18 cellular contexts compared by ENCODE assay signal in genomic region chr1:161973924-161974845, GRCh38. TPM values are rescaled to one million over a fixed set of nuclear protein-coding genes. Genes with fewer than 3 reads are reported as not detected.
DNase-seq lines count a peak whose midpoint lies in the region; ATAC-seq and TF ChIP-seq lines count a peak whose summit lies in the region.
"Had no signal": no experiment of that assay in that cellular context is flagged by ENCODE, and none has a peak within 500 bp of the region (broad histone marks: within the 10 kb centered on the region; RNA-seq: fewer than 3 reads in every experiment).

No MANE protein-coding gene starts in this region.

- H3K27ac ChIP-seq in breast epithelium (peak overlapping the region; percentile 3 to 61), mammary epithelial cell (ENCODE audit: insufficient read depth, low read depth, low read length) (no peak overlapping the region), gastroesophageal sphincter (peak overlapping the region in 2 of 4 donors; percentile 49 to 60), osteoblast (ENCODE audit: low read depth, low read length) (no peak overlapping the region)
- H3K27ac ChIP-seq: Peyer's patch, thyroid gland had no signal

- DNase-seq in breast epithelium (ENCODE audit: low spot score in 2 of 2) (no peak), mammary epithelial cell (no peak), osteoblast (ENCODE audit: insufficient read length, low spot score, missing footprints) (peak; percentile 57), HEK293T (ENCODE audit: extremely low spot score) (no peak), mucosa of gallbladder (ENCODE audit: low spot score) (no peak), SHP77 treated with DMSO at 0.1 percent for 48 hours (lab: John Stamatoyannopoulos, UW) (no peak)
- DNase-seq: activated CD4-positive, alpha-beta T cell treated with anti-CD3 and anti-CD28 coated beads, Interleukin-2, amount 50 U/mL, for 4 hours; activated naive CD8-positive, alpha-beta T cell treated with anti-CD3 and anti-CD28 coated beads for 36 hours; activated T-cell treated with anti-CD3 and anti-CD28 coated beads, Interleukin-2, amount 50 U/mL, for 24 hours; HCEC 1CT; hippocampal formation; kidney glomerular epithelial cell; NCI-H1105 treated with DMSO at 0.1 percent for 48 hours; Peyer's patch; SW 1271 had no signal

- TF ChIP-seq CTCF in breast epithelium (IDR thresholded peaks at IDR 0.05) (no peak), mammary epithelial cell (conservative IDR thresholded peaks at IDR 0.05 in 1 of 2, IDR thresholded peaks at IDR 0.05 in 1 of 2; ENCODE audit: extremely low read depth in 1 of 2, insufficient read depth in 1 of 2, low read depth in 1 of 2, low read length in 2 of 2) (no peak), gastroesophageal sphincter (IDR thresholded peaks at IDR 0.05) (no peak), osteoblast (IDR thresholded peaks at IDR 0.05; ENCODE audit: extremely low read depth, low read depth, low read length) (no peak)

- no peak for TF ChIP-seq POLR2A in breast epithelium (IDR thresholded peaks at IDR 0.05)
- no peak for TF ChIP-seq POLR2A in gastroesophageal sphincter (IDR thresholded peaks at IDR 0.05)

- H3K4me3 ChIP-seq in breast epithelium: no peak overlapping the region
- H3K4me3 ChIP-seq in mammary epithelial cell (replicated peaks in 1 of 3; ENCODE audit: insufficient read depth in 1 of 3, low read depth in 2 of 3, low read length in 3 of 3): no peak overlapping the region
- H3K4me3 ChIP-seq in gastroesophageal sphincter: no peak overlapping the region
- H3K4me3 ChIP-seq in osteoblast (ENCODE audit: insufficient read depth, low read length): no peak overlapping the region
- H3K4me3 ChIP-seq: Peyer's patch, thyroid gland had no signal

- no peak overlapping the region for H3K4me2 ChIP-seq in mammary epithelial cell (ENCODE audit: insufficient read depth, low read depth, low read length)
- H3K4me2 ChIP-seq in osteoblast (ENCODE audit: insufficient read depth, low read length): no peak overlapping the region

- H4K20me1 ChIP-seq in mammary epithelial cell (ENCODE audit: insufficient read depth, low read length): no peaks in the 10 kb centered on the region
- H4K20me1 ChIP-seq in osteoblast (ENCODE audit: insufficient read depth, low read length): no peaks in the 10 kb centered on the region

- ATAC-seq in gastroesophageal sphincter (peak; percentile 54), GM19035 (IDR thresholded peaks at IDR 0.05; ENCODE audit: unreplicated experiment) (no peak)

- H2AFZ ChIP-seq in mammary epithelial cell (ENCODE audit: low read depth, low read length) (no peak overlapping the region), osteoblast (ENCODE audit: low read length) (no peak overlapping the region)

- H3K36me3 ChIP-seq in breast epithelium (no peaks in the 10 kb centered on the region), mammary epithelial cell (ENCODE audit: insufficient read depth, low read length) (no peaks in the 10 kb centered on the region), gastroesophageal sphincter (no peaks in the 10 kb centered on the region), osteoblast (ENCODE audit: insufficient read depth, low read length) (no peaks in the 10 kb centered on the region)
- H3K36me3 ChIP-seq: Peyer's patch, thyroid gland had no signal

- POLR2A ChIA-PET in HEK293T (lab: Yijun Ruan, JAX): no interaction called here

- H3K27me3 ChIP-seq in breast epithelium (no peaks in the 10 kb centered on the region), mammary epithelial cell (ENCODE audit: insufficient read depth, low read length) (peaks cover 14% of the 10 kb centered on the region), gastroesophageal sphincter (no peaks in the 10 kb centered on the region), osteoblast (ENCODE audit: insufficient read depth, low read length) (peaks cover 19% of the 10 kb centered on the region)
- H3K27me3 ChIP-seq: Peyer's patch, thyroid gland had no signal

- no TSS peak for BruUV-seq in mammary epithelial cell (replicated peaks; lab: Mats Ljungman, UMichigan)

- 53% methylated on average over 8 of the region's 9 CpGs for WGBS in mammary epithelial cell (ENCODE audit: low coverage, missing lambda C conversion rate)
- 24 to 33% methylated on average over 4 to 8 of the region's 9 CpGs for WGBS in gastroesophageal sphincter (ENCODE audit: low coverage in 1 of 2), 2 donors

- no peaks in the 10 kb centered on the region for H3K79me2 ChIP-seq in mammary epithelial cell (ENCODE audit: insufficient read depth, low read length)
- H3K79me2 ChIP-seq in osteoblast (ENCODE audit: insufficient read depth, low read length): no peaks in the 10 kb centered on the region

- no peak overlapping the region for H3K9ac ChIP-seq in mammary epithelial cell (ENCODE audit: insufficient read depth, low read length)

- intact Hi-C loops in breast epithelium (cut with DNase I; ENCODE audit: low total_unique reads): no loop called here
- intact Hi-C loops in mammary epithelial cell (cut with micrococcal nuclease): no loop called here

- CTCF ChIA-PET in mammary epithelial cell (lab: Charles Lee; ENCODE audit: low non-redundant PET) (no interaction called here), HEK293T (lab: Yijun Ruan, JAX) (interaction anchor here (1.0 kb wide), 1 partner anchor 182 kb away, joined by 3 read pairs; no protein-coding TSS in a partner anchor)

- in situ Hi-C loops in mammary epithelial cell (cut with MboI; ENCODE audit: low sequenced_read_pairs in 2 of 2): no loop called here

- no peak for TF ChIP-seq EP300 in gastroesophageal sphincter (IDR thresholded peaks at IDR 0.05)

- dilution Hi-C loops in mammary epithelial cell (cut with HindIII; ENCODE audit: low sequenced_read_pairs): loop anchor here (10.0 kb wide), 1 partner anchor 59 kb away; no protein-coding TSS in a partner anchor

- H3K9me3 ChIP-seq in breast epithelium (no peaks in the 10 kb centered on the region), mammary epithelial cell (replicated peaks; ENCODE audit: insufficient read depth, low read length) (no peaks in the 10 kb centered on the region), gastroesophageal sphincter (no peaks in the 10 kb centered on the region), osteoblast (ENCODE audit: low read depth, low read length) (no peaks in the 10 kb centered on the region)
- H3K9me3 ChIP-seq: Peyer's patch, thyroid gland had no signal

- peaks cover 0 to 3% of the 10 kb centered on the region in 2 donors for H3K4me1 ChIP-seq in breast epithelium
- H3K4me1 ChIP-seq in mammary epithelial cell (ENCODE audit: insufficient read depth, low read length): no peaks in the 10 kb centered on the region
- peaks cover 0 to 25% (median 9%) of the 10 kb centered on the region in 3 donors for H3K4me1 ChIP-seq in gastroesophageal sphincter
- H3K4me1 ChIP-seq in osteoblast (ENCODE audit: insufficient read depth, low read length): peaks cover 5% of the 10 kb centered on the region
- H3K4me1 ChIP-seq: Peyer's patch had no signal

TF ChIP-seq in HEK293T, 16 proteins besides CTCF, POLR2A, EP300 and RAD21:
- TF ChIP-seq TARDBP (IDR thresholded peaks at IDR 0.05) (no peak), CTBP1 (IDR thresholded peaks at IDR 0.05; ENCODE audit: borderline replicate concordance) (no peak), BHLHE40 (IDR thresholded peaks at IDR 0.05; ENCODE audit: borderline replicate concordance) (no peak), SUZ12 (IDR thresholded peaks at IDR 0.05) (no peak), ZNF384 (IDR thresholded peaks at IDR 0.05) (no peak), ARNT (IDR thresholded peaks at IDR 0.05) (no peak), LEF1 (IDR thresholded peaks at IDR 0.05; ENCODE audit: borderline replicate concordance) (no peak), SP1 (IDR thresholded peaks at IDR 0.05) (no peak)

RNA-seq across cellular contexts. Expression of gene OLFML2B, which starts 49.5 kb away (rescaled TPM):
- 1 to 10 TPM; 5.2 to 9.6 (median 7.3) TPM for total RNA-seq in breast epithelium
- total RNA-seq in mammary epithelial cell: under 1 TPM in 1 of 2 donors, not detected in 1; 0.50 TPM
- polyA plus RNA-seq in mammary epithelial cell: 0.02 TPM
- not detected for polyA minus RNA-seq in mammary epithelial cell
- total RNA-seq in gastroesophageal sphincter: 1 to 10 TPM; 1.1 to 7.7 (median 4.7) TPM
- 49.9 and 58.9 TPM in 2 replicates for total RNA-seq in osteoblast
- total RNA-seq in mucosa of gallbladder: 8.4 TPM

Comparison
In these comparisons a context has a peak if more than half of its experiments do, and no peak if none do; other contexts are left out.
1. H3K27ac ChIP-seq: peak in breast epithelium (2 of 2); none in mammary epithelial cell (single experiment) and osteoblast (single experiment).